In the genomic region with DNA sequence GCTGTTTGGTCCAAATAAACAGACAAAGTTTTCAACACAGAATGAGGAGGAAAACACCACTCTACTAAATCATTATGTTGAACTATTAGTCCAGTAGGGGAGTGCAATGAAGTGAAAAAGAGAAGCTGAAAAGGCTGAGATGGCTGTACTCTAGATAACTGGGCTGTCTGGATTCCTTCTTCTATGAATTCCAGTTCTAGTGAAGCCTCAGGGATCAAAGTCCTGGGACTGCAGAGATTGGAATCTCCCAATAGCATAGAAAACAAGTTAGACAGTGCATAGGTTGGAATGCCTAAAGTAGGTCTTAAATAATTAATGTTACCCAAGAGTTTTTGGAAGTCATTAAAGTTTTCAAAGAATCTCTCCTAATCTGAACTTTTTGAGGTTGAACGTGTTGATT, we compare ENCODE assay signal across 11 cellular contexts.
"Had no signal": no experiment of that assay in that cellular context is flagged by ENCODE, and none has a peak within 500 bp of the region (broad histone marks: within the 10 kb centered on the region; RNA-seq: fewer than 3 reads in every experiment).

No MANE protein-coding gene starts in this region.

- FAIRE-seq: H1, H54 had no signal

- H3K27ac Mint-ChIP-seq: GM23338, H9, HFFc6 had no signal

- H3K4me1 Mint-ChIP-seq: GM23338, H9 had no signal

- H3K4me1 ChIP-seq: HAP-1 had no signal

- H3K9me3 ChIP-seq: HAP-1 had no signal

- H2AFZ ChIP-seq: GM23248, GM23338 had no signal

- H3K27ac ChIP-seq: GM23248 had no signal

- H3K4me3 Mint-ChIP-seq: GM23338, H9, HFFc6 had no signal

- DNase-seq: GM23248, GOT3, H7, H9, HCEC 1CT, HFFc6 had no signal

- H3K9ac ChIP-seq: GM23248 had no signal

- H3K36me3 ChIP-seq: HAP-1 had no signal

- H3K4me2 ChIP-seq: GM23338 had no signal

- H3K4me3 ChIP-seq: GM23248, GM23338, HAP-1 had no signal

- ATAC-seq: GM23338, HCT116 had no signal
